In genomic region chr14:102754370-102755262, GRCh38 we compare ENCODE assay signal across 19 cellular contexts. TPM values are rescaled to one million over a fixed set of nuclear protein-coding genes. Genes with fewer than 3 reads are reported as not detected.
DNase-seq lines count a peak whose midpoint lies in the region; ATAC-seq, FAIRE-seq and TF ChIP-seq lines count a peak whose summit lies in the region.
"Had no signal": no experiment of that assay in that cellular context is flagged by ENCODE, and none has a peak within 500 bp of the region (broad histone marks: within the 10 kb centered on the region; RNA-seq: fewer than 3 reads in every experiment).

No MANE protein-coding gene starts in this region.

- H3K27ac Mint-ChIP-seq in neural progenitor cell: peak overlapping the region; percentile 63
- H3K27ac Mint-ChIP-seq: activated naive CD4-positive, alpha-beta T cell treated with anti-CD3 and anti-CD28 coated beads, Interleukin-2, amount 50 U/mL, for 24 hours; T-helper 2 cell treated with Interferon-gamma antibody and Interleukin-4, amounts not matched to agents 5 μg/mL and 100 μg/mL, for 36 hours had no signal

- H3K36me3 Mint-ChIP-seq in neural progenitor cell: peaks cover 3% of the 10 kb centered on the region
- H3K36me3 Mint-ChIP-seq: activated naive CD4-positive, alpha-beta T cell treated with anti-CD3 and anti-CD28 coated beads, Interleukin-2, amount 50 U/mL, for 24 hours had no signal

- H3K4me1 Mint-ChIP-seq in neural progenitor cell: peaks cover 5% of the 10 kb centered on the region
- H3K4me1 Mint-ChIP-seq: activated naive CD4-positive, alpha-beta T cell treated with anti-CD3 and anti-CD28 coated beads, Interleukin-2, amount 50 U/mL, for 24 hours had no signal

- no peaks in the 10 kb centered on the region for H3K36me3 ChIP-seq in neural progenitor cell
- H3K36me3 ChIP-seq: BE2C, thoracic aorta had no signal

- H3K79me2 ChIP-seq in neural progenitor cell (ENCODE audit: low read depth): no peaks in the 10 kb centered on the region

- peak; percentile 46 for ATAC-seq in GM18498 (IDR thresholded peaks at IDR 0.05; ENCODE audit: unreplicated experiment)
- ATAC-seq in HG02852 (IDR thresholded peaks at IDR 0.05; ENCODE audit: unreplicated experiment): peak; percentile 60
- ATAC-seq in HG02571 (IDR thresholded peaks at IDR 0.05; ENCODE audit: unreplicated experiment): no peak

- H3K4me2 ChIP-seq in neural progenitor cell: no peak overlapping the region

- no peaks in the 10 kb centered on the region for H3K9me3 Mint-ChIP-seq in neural progenitor cell
- H3K9me3 Mint-ChIP-seq: activated naive CD4-positive, alpha-beta T cell treated with anti-CD3 and anti-CD28 coated beads, Interleukin-2, amount 50 U/mL, for 24 hours; neural crest cell; T-helper 2 cell treated with Interferon-gamma antibody and Interleukin-4, amounts not matched to agents 5 μg/mL and 100 μg/mL, for 36 hours had no signal

- H3K27me3 Mint-ChIP-seq in neural progenitor cell (ENCODE audit: insufficient read depth, low read depth): peaks cover 3% of the 10 kb centered on the region
- H3K27me3 Mint-ChIP-seq: activated naive CD4-positive, alpha-beta T cell treated with anti-CD3 and anti-CD28 coated beads, Interleukin-2, amount 50 U/mL, for 24 hours had no signal

- H3K9ac ChIP-seq in neural progenitor cell: no peak overlapping the region

- H4K20me1 ChIP-seq in neural progenitor cell (ENCODE audit: low read depth): no peaks in the 10 kb centered on the region

- H2AFZ ChIP-seq in neural progenitor cell (replicated peaks): no peak overlapping the region

- no peak overlapping the region for H3K4me3 ChIP-seq in neural progenitor cell
- H3K4me3 ChIP-seq: esophagus squamous epithelium, thoracic aorta had no signal

- no peak for TF ChIP-seq CTCF in neural progenitor cell (IDR thresholded peaks at IDR 0.05)

- H3F3A ChIP-seq in neural progenitor cell (ENCODE audit: low read depth): no peaks in the 10 kb centered on the region

- FAIRE-seq in GM19239 (lab: Jason Lieb, UNC): peak; percentile 89

- no peak overlapping the region for H3K4me3 Mint-ChIP-seq in neural progenitor cell
- H3K4me3 Mint-ChIP-seq: activated naive CD4-positive, alpha-beta T cell treated with anti-CD3 and anti-CD28 coated beads, Interleukin-2, amount 50 U/mL, for 24 hours; neural crest cell; T-helper 2 cell treated with Interferon-gamma antibody and Interleukin-4, amounts not matched to agents 5 μg/mL and 100 μg/mL, for 36 hours had no signal

- H3K9me3 ChIP-seq in neural progenitor cell (ENCODE audit: low read depth): no peaks in the 10 kb centered on the region
- H3K9me3 ChIP-seq: BE2C, esophagus squamous epithelium, thoracic aorta had no signal

- DNase-seq in GM19239 (ENCODE audit: insufficient read length, low spot score): no peak
- no peak for DNase-seq in neural progenitor cell (ENCODE audit: low spot score)
- no peak for DNase-seq in NCI-H2196 (lab: John Stamatoyannopoulos, UW; ENCODE audit: unreplicated experiment)
- DNase-seq in DMS53 treated with DMSO at 0.1 percent for 48 hours (lab: John Stamatoyannopoulos, UW; ENCODE audit: unreplicated experiment): no peak
- DNase-seq: activated CD8-positive, alpha-beta memory T cell treated with anti-CD3 and anti-CD28 coated beads, Interleukin-2, amount 50 U/mL, for 48 hours; BE2C; esophagus squamous epithelium; glutamatergic neuron; H7; mesendoderm; NCI-H446; Right ventricle myocardium superior had no signal

- no peak overlapping the region for H3K27ac ChIP-seq in neural progenitor cell
- H3K27ac ChIP-seq: esophagus squamous epithelium, thoracic aorta had no signal

- H3K4me1 ChIP-seq in neural progenitor cell: peaks cover 8% of the 10 kb centered on the region
- H3K4me1 ChIP-seq: esophagus squamous epithelium had no signal

- no peaks in the 10 kb centered on the region for H3K27me3 ChIP-seq in neural progenitor cell
- H3K27me3 ChIP-seq: BE2C, esophagus squamous epithelium had no signal

RNA-seq across cellular contexts. Expression of gene TRAF3, which starts 22.6 kb away (rescaled TPM):
- total RNA-seq in neural progenitor cell (ENCODE audit: low replicate concordance): 15.7 and 18.1 TPM in 2 replicates
